22 cellular contexts compared by ENCODE assay signal in the genomic region with DNA sequence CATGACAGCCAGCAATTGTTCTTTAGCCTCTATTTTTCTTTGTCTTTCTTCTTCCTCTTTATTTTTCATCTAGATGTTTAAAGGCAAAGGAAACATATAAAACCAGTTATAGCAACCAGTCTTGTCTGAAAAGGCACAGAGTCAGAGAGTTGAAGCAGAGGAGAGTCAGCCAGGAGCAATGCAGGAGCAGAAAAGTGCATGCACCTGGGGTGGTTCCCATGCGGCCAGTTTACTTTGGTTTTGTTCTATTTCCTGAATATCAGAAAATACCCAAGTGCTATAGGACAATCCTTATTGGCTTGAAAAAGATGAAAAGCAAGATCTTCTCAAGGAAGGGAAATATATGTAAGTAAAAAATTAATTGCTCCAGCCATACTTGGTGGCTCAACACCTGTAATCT. TPM values are rescaled to one million over a fixed set of nuclear protein-coding genes. Genes with fewer than 3 reads are reported as not detected.
"Had no signal": no experiment of that assay in that cellular context is flagged by ENCODE, and none has a peak within 500 bp of the region (broad histone marks: within the 10 kb centered on the region; RNA-seq: fewer than 3 reads in every experiment).

No MANE protein-coding gene starts in this region.

- ATAC-seq: K562, Right ventricle myocardium inferior, SK-N-SH treated with all-trans-retinoic acid at 6 μM for 48 hours had no signal

- H3K9me3 ChIP-seq: SJCRH30 had no signal

- DNase-seq: Kasumi-1, MM.1S, NCI-H1092 treated with DMSO at 0.1 percent for 48 hours, NCI-H1436, NCI-H187 treated with DMSO at 0.1 percent for 48 hours, NCI-H2029 treated with DMSO at 0.1 percent for 48 hours, NCI-H2171, NCI-H226, NCI-H446, NCI-H510A, NCI-H524 treated with DMSO at 0.1 percent for 48 hours, NCI-H69, NCI-H774, SHP77 treated with DMSO at 0.1 percent for 48 hours, SJCRH30 had no signal

- H3K4me1 ChIP-seq: SJCRH30 had no signal

- H3K27me3 ChIP-seq: SJCRH30 had no signal

- H3K27ac ChIP-seq: KMS-11, RWPE1, SJCRH30 had no signal

- H3K36me3 ChIP-seq: SJCRH30 had no signal

- H3K4me3 ChIP-seq: K562, SJCRH30 had no signal

RNA-seq across cellular contexts. Expression of a gene that starts 44.9 kb away (rescaled TPM):
- total RNA-seq: HT1080, M059J, SJCRH30 had no signal
